In genomic region chr19:1619094-1619439, GRCh38 we compare ENCODE assay signal across 22 cellular contexts. TPM values are rescaled to one million over a fixed set of nuclear protein-coding genes. Genes with fewer than 3 reads are reported as not detected.
A peak's percentile ranks its signal among the peaks of the same experiment; 100 is the strongest.
DNase-seq lines count a peak whose midpoint lies in the region; ATAC-seq and TF ChIP-seq lines count a peak whose summit lies in the region.
"Had no signal": no experiment of that assay in that cellular context is flagged by ENCODE, and none has a peak within 500 bp of the region (broad histone marks: within the 10 kb centered on the region; RNA-seq: fewer than 3 reads in every experiment).

No MANE protein-coding gene starts in this region.

- no peak overlapping the region for H3K27ac Mint-ChIP-seq in activated naive CD4-positive, alpha-beta T cell treated with anti-CD3 and anti-CD28 coated beads, Interleukin-2, amount 10 ng/mL, durations not matched to agents 7 days and 5 days
- H3K27ac Mint-ChIP-seq: T-cell had no signal

- H3K27ac ChIP-seq in BLaER1 (no peak overlapping the region), RWPE2 (ENCODE audit: poor library complexity, severe bottlenecking) (no peak overlapping the region)
- H3K27ac ChIP-seq: KMS-11, Peyer's patch, SJCRH30 had no signal

- H3K27me3 Mint-ChIP-seq in activated naive CD4-positive, alpha-beta T cell treated with anti-CD3 and anti-CD28 coated beads, Interleukin-2, amount 10 ng/mL, durations not matched to agents 7 days and 5 days, result no peaks in the 10 kb centered on the region
- H3K27me3 Mint-ChIP-seq: T-cell had no signal

- peaks cover 100% of the 10 kb centered on the region for H4K20me1 ChIP-seq in BLaER1

- CTCF ChIA-PET in activated naive CD4-positive, alpha-beta T cell treated with anti-CD3 and anti-CD28 coated beads, Interleukin-2, amount 10 ng/mL, durations not matched to agents 7 days and 5 days (lab: Charles Lee), result interaction anchor here (1.2 kb wide), 1 partner anchor 149 kb away, joined by 3 read pairs; no protein-coding TSS in a partner anchor

- H3K4me2 ChIP-seq in BLaER1, result peak overlapping the region; percentile 63
- H3K4me2 ChIP-seq: GM23338, KMS-11 had no signal

- H3K9ac ChIP-seq in BLaER1, result no peak overlapping the region
- H3K9ac ChIP-seq: KMS-11 had no signal

- H3K27me3 ChIP-seq in BLaER1 (no peaks in the 10 kb centered on the region), RWPE2 (ENCODE audit: insufficient read depth, poor library complexity, severe bottlenecking) (no peaks in the 10 kb centered on the region), HAP-1 (ENCODE audit: low read depth) (no peaks in the 10 kb centered on the region)
- H3K27me3 ChIP-seq: Peyer's patch, SJCRH30 had no signal

- no peak overlapping the region for H3K4me3 Mint-ChIP-seq in activated naive CD4-positive, alpha-beta T cell treated with anti-CD3 and anti-CD28 coated beads, Interleukin-2, amount 10 ng/mL, durations not matched to agents 7 days and 5 days
- H3K4me3 Mint-ChIP-seq: GM23338, T-cell had no signal

- H3K9me3 Mint-ChIP-seq in activated naive CD4-positive, alpha-beta T cell treated with anti-CD3 and anti-CD28 coated beads, Interleukin-2, amount 10 ng/mL, durations not matched to agents 7 days and 5 days, result no peaks in the 10 kb centered on the region
- H3K9me3 Mint-ChIP-seq: T-cell had no signal

- peaks cover 37% of the 10 kb centered on the region for H3K36me3 Mint-ChIP-seq in activated naive CD4-positive, alpha-beta T cell treated with anti-CD3 and anti-CD28 coated beads, Interleukin-2, amount 10 ng/mL, durations not matched to agents 7 days and 5 days

- H3K36me3 ChIP-seq in BLaER1 (peaks cover 99% of the 10 kb centered on the region), RWPE2 (ENCODE audit: low read depth) (peaks cover 55% of the 10 kb centered on the region), HAP-1 (replicated peaks) (peaks cover 76% of the 10 kb centered on the region)

- H3K4me3 ChIP-seq in BLaER1, result no peak overlapping the region; the same call in 1 of the 2 replicates
- H3K4me3 ChIP-seq in RWPE2 (ENCODE audit: severe bottlenecking), result no peak overlapping the region
- H3K4me3 ChIP-seq in HAP-1, result no peak overlapping the region
- H3K4me3 ChIP-seq: GM23338, Peyer's patch, SJCRH30 had no signal

- DNase-seq in D341Med (ENCODE audit: low spot score) (peak; percentile 44), RWPE2 (ENCODE audit: low spot score) (peak; percentile 36), retina (no peak), HAP-1 (ENCODE audit: low spot score in 2 of 2) (no peak)
- no peak for DNase-seq in activated naive CD4-positive, alpha-beta T cell treated with anti-CD3 and anti-CD28 coated beads, Interleukin-2, amount 10 ng/mL, durations not matched to agents 7 days and 5 days
- DNase-seq: Calu3, DMS153, DND-41, HCEC 1CT, NCI-H1048, NCI-H1417, NCI-H1694, NCI-H2029 treated with DMSO at 0.1 percent for 48 hours, NCI-H526 treated with DMSO at 0.1 percent for 48 hours, OCI-M1, Peyer's patch, SJCRH30, T-cell had no signal

- in situ Hi-C loops in HAP-1 (cut with MboI; ENCODE audit: low sequenced_read_pairs), result no loop called here

- no peak for ATAC-seq in RWPE2 (ENCODE audit: low read depth)
- peak; percentile 6 for ATAC-seq in esophagus mucosa

- no peak for TF ChIP-seq CTCF in RWPE2 (IDR thresholded peaks at IDR 0.05; ENCODE audit: poor library complexity, severe bottlenecking)

- no peaks in the 10 kb centered on the region for H3K9me3 ChIP-seq in BLaER1
- no peaks in the 10 kb centered on the region for H3K9me3 ChIP-seq in RWPE2 (ENCODE audit: severe bottlenecking)
- H3K9me3 ChIP-seq in HAP-1, result no peaks in the 10 kb centered on the region
- H3K9me3 ChIP-seq: Peyer's patch, SJCRH30 had no signal

- H3K4me1 Mint-ChIP-seq in activated naive CD4-positive, alpha-beta T cell treated with anti-CD3 and anti-CD28 coated beads, Interleukin-2, amount 10 ng/mL, durations not matched to agents 7 days and 5 days, result peaks cover 19% of the 10 kb centered on the region

- H3K4me1 ChIP-seq in BLaER1 (peaks cover 100% of the 10 kb centered on the region), RWPE2 (ENCODE audit: insufficient read depth, poor library complexity, severe bottlenecking) (no peaks in the 10 kb centered on the region), HAP-1 (no peaks in the 10 kb centered on the region)
- H3K4me1 ChIP-seq: SJCRH30 had no signal

RNA-seq across cellular contexts. Expression of gene UQCR11, which starts 13.8 kb away (rescaled TPM):
- 225 TPM for total RNA-seq in esophagus mucosa

RNA-seq across cellular contexts. Expression of gene MBD3, which starts 26.4 kb away (rescaled TPM):
- total RNA-seq in esophagus mucosa, result 44.2 TPM

RNA-seq across cellular contexts. Expression of gene TCF3, which starts 33.3 kb away (rescaled TPM):
- total RNA-seq in esophagus mucosa, result 39.5 TPM

RNA-seq across cellular contexts. Expression of gene MEX3D, which starts 50.9 kb away (rescaled TPM):
- 17.8 TPM for total RNA-seq in esophagus mucosa

Comparison
In these comparisons a context has a peak if more than half of its experiments do, and no peak if none do; other contexts are left out.
1. DNase-seq: peak in D341Med (single experiment) and RWPE2 (single experiment); none in retina (single experiment), HAP-1 (0 of 2) and activated naive CD4-positive, alpha-beta T cell treated with anti-CD3 and anti-CD28 coated beads, Interleukin-2, amount 10 ng/mL, durations not matched to agents 7 days and 5 days (single experiment).